In genomic region chr6:42452171-42453026, GRCh38 we compare ENCODE assay signal across 7 cellular contexts. TPM values are rescaled to one million over a fixed set of nuclear protein-coding genes. Genes with fewer than 3 reads are reported as not detected.
DNase-seq lines count a peak whose midpoint lies in the region; ATAC-seq, FAIRE-seq and TF ChIP-seq lines count a peak whose summit lies in the region.

No MANE protein-coding gene starts in this region.

- H3K4me1 Mint-ChIP-seq in WTC11: peaks cover 50% of the 10 kb centered on the region

- H3K9me3 Mint-ChIP-seq in WTC11: no peaks in the 10 kb centered on the region

- H3K27me3 Mint-ChIP-seq in WTC11 (ENCODE audit: low read depth): peaks cover 4% of the 10 kb centered on the region

- peak; percentile 78 for FAIRE-seq in GM12892 (lab: Jason Lieb, UNC)

- DNase-seq in GM12892 (ENCODE audit: insufficient read length): peak; percentile 55
- DNase-seq in NCI-H2081 (lab: John Stamatoyannopoulos, UW): peak; percentile 88
- peak; percentile 80 for DNase-seq in WTC11 (ENCODE audit: low spot score)
- peak; percentile 82 for DNase-seq in choroid plexus epithelial cell (ENCODE audit: low read depth)
- DNase-seq in kidney tubule cell (ENCODE audit: low spot score): peak; percentile 69
- peak; percentile 54 to 55 for DNase-seq in stimulated activated CD4-positive, alpha-beta T cell treated with anti-CD3 and anti-CD28 coated beads, Interleukin-2, amount 100 ng/mL, for 24 hours

- H3K4me3 Mint-ChIP-seq in WTC11: peak overlapping the region; percentile 100

- peak overlapping the region; percentile 78 for H3K4me3 ChIP-seq in choroid plexus epithelial cell (ENCODE audit: low read depth, low read length)

- ATAC-seq in HG02798 (IDR thresholded peaks at IDR 0.05; ENCODE audit: poor library complexity, unreplicated experiment) (peak; percentile 40), WTC11 (peak; percentile 48)

- TF ChIP-seq POLR2A in GM12892 (IDR thresholded peaks at IDR 0.05; ENCODE audit: low read depth, low read length): peak; percentile 75

- POLR2A ChIA-PET in WTC11 (lab: Charles Lee): interaction anchor here (0.6 to 3.2 kb wide), 4 partner anchors 11 to 777 kb away, joined by 3 to 26 read pairs (median 14); partner anchors contain the start of gene UBR2

- H3K36me3 Mint-ChIP-seq in WTC11: no peaks in the 10 kb centered on the region; the same call in 1 of the 2 replicates

- peak overlapping the region; percentile 99 for H3K27ac Mint-ChIP-seq in WTC11

- CTCF ChIA-PET in WTC11 (lab: Charles Lee): interaction anchor here (0.6 to 5.3 kb wide), 14 partner anchors 11 to 718 kb away, joined by 3 to 60 read pairs (median 4); partner anchors contain the start of genes BYSL, CNPY3 and MED20

- TF ChIP-seq CTCF in WTC11 (IDR thresholded peaks at IDR 0.05): no peak
- TF ChIP-seq CTCF in choroid plexus epithelial cell (conservative IDR thresholded peaks at IDR 0.05; ENCODE audit: low read depth, low read length): no peak

TF ChIP-seq in WTC11, 78 proteins besides CTCF, POLR2A, EP300 and RAD21:
- TF ChIP-seq JUN (CRISPR knock-in tag; IDR thresholded peaks at IDR 0.05) (peak; percentile 82; the same call in 1 of the 2 replicates), ZNF121 (CRISPR knock-in tag; IDR thresholded peaks at IDR 0.05) (no peak), PRRX2 (CRISPR knock-in tag; IDR thresholded peaks at IDR 0.05) (no peak), USF1 (CRISPR knock-in tag; IDR thresholded peaks at IDR 0.05) (0 out of 2 replicates have a peak, but pooled peaks have one; percentile 22), FOXP4 (CRISPR knock-in tag; IDR thresholded peaks at IDR 0.05) (0 out of 2 replicates have a peak, but pooled peaks have one; percentile 61), KAT7 (CRISPR knock-in tag; IDR thresholded peaks at IDR 0.05; ENCODE audit: borderline replicate concordance) (0 out of 2 replicates have a peak, but pooled peaks have one; percentile 70), JAZF1 (CRISPR knock-in tag; IDR thresholded peaks at IDR 0.05) (no peak), NR1H2 (CRISPR knock-in tag; IDR thresholded peaks at IDR 0.05) (no peak), SP1 (CRISPR knock-in tag; conservative IDR thresholded peaks at IDR 0.05) (no peak; the same call in 1 of the 2 replicates), TEAD1 (CRISPR knock-in tag; IDR thresholded peaks at IDR 0.05) (peak; percentile 59), ZBTB21 (CRISPR knock-in tag; IDR thresholded peaks at IDR 0.05; ENCODE audit: borderline replicate concordance) (no peak), ESRRA (CRISPR knock-in tag; IDR thresholded peaks at IDR 0.05; ENCODE audit: borderline replicate concordance) (no peak), ZNF532 (CRISPR knock-in tag; IDR thresholded peaks at IDR 0.05; ENCODE audit: borderline replicate concordance) (no peak), RELA (CRISPR knock-in tag; IDR thresholded peaks at IDR 0.05; ENCODE audit: borderline replicate concordance) (no peak)
- TF ChIP-seq, protein P1, sequence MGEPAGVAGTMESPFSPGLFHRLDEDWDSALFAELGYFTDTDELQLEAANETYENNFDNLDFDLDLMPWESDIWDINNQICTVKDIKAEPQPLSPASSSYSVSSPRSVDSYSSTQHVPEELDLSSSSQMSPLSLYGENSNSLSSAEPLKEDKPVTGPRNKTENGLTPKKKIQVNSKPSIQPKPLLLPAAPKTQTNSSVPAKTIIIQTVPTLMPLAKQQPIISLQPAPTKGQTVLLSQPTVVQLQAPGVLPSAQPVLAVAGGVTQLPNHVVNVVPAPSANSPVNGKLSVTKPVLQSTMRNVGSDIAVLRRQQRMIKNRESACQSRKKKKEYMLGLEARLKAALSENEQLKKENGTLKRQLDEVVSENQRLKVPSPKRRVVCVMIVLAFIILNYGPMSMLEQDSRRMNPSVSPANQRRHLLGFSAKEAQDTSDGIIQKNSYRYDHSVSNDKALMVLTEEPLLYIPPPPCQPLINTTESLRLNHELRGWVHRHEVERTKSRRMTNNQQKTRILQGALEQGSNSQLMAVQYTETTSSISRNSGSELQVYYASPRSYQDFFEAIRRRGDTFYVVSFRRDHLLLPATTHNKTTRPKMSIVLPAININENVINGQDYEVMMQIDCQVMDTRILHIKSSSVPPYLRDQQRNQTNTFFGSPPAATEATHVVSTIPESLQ (CRISPR knock-in tag; IDR thresholded peaks at IDR 0.05): no peak
- TF ChIP-seq, protein P2, sequence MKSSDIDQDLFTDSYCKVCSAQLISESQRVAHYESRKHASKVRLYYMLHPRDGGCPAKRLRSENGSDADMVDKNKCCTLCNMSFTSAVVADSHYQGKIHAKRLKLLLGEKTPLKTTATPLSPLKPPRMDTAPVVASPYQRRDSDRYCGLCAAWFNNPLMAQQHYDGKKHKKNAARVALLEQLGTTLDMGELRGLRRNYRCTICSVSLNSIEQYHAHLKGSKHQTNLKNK (CRISPR knock-in tag; IDR thresholded peaks at IDR 0.05): 0 out of 2 replicates have a peak, but pooled peaks have one; percentile 41
- TF ChIP-seq, protein P3, sequence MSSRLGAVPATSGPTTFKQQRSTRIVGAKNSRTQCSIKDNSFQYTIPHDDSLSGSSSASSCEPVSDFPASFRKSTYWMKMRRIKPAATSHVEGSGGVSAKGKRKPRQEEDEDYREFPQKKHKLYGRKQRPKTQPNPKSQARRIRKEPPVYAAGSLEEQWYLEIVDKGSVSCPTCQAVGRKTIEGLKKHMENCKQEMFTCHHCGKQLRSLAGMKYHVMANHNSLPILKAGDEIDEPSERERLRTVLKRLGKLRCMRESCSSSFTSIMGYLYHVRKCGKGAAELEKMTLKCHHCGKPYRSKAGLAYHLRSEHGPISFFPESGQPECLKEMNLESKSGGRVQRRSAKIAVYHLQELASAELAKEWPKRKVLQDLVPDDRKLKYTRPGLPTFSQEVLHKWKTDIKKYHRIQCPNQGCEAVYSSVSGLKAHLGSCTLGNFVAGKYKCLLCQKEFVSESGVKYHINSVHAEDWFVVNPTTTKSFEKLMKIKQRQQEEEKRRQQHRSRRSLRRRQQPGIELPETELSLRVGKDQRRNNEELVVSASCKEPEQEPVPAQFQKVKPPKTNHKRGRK (CRISPR knock-in tag; IDR thresholded peaks at IDR 0.05; ENCODE audit: borderline replicate concordance): no peak
- TF ChIP-seq, protein P4, sequence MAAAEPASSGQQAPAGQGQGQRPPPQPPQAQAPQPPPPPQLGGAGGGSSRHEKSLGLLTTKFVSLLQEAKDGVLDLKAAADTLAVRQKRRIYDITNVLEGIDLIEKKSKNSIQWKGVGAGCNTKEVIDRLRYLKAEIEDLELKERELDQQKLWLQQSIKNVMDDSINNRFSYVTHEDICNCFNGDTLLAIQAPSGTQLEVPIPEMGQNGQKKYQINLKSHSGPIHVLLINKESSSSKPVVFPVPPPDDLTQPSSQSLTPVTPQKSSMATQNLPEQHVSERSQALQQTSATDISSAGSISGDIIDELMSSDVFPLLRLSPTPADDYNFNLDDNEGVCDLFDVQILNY (CRISPR knock-in tag; IDR thresholded peaks at IDR 0.05): no peak; the same call in 1 of the 2 replicates

RNA-seq across cellular contexts. Expression of gene TRERF1, which starts 0.7 kb away (rescaled TPM):
- polyA plus RNA-seq in GM12892 (2012; ENCODE audit: missing spikeins): 7.1 TPM
- 22.3 to 24.3 TPM (median 23.9 TPM) in 3 replicates for total RNA-seq in WTC11 (2021)

Comparison
In these comparisons a context has a peak if more than half of its experiments do, and no peak if none do; other contexts are left out.
1. Peak in every context shown above with its lines: DNase-seq, ATAC-seq and H3K4me3 ChIP-seq.